In genomic region chr9:134811079-134811672, GRCh38 we compare ENCODE assay signal across 1 cellular context.
TF ChIP-seq lines count a peak whose summit lies in the region.

No MANE protein-coding gene starts in this region.

TF ChIP-seq in SK-N-SH, 30 proteins besides CTCF, POLR2A, EP300 and RAD21 (continued from another document):
- TF ChIP-seq SIN3A (IDR thresholded peaks at IDR 0.05; ENCODE audit: borderline replicate concordance, low read depth, low read length) (no peak), USF2 (IDR thresholded peaks at IDR 0.05; ENCODE audit: borderline replicate concordance, low read depth, low read length) (no peak), CHD2 (IDR thresholded peaks at IDR 0.05; ENCODE audit: low read length, partially characterized antibody) (no peak)
